ENCODE assay signal across 22 cellular contexts in genomic region chr16:85103096-85104079, GRCh38. TPM values are rescaled to one million over a fixed set of nuclear protein-coding genes. Genes with fewer than 3 reads are reported as not detected.
DNase-seq lines count a peak whose midpoint lies in the region; ATAC-seq, FAIRE-seq and TF ChIP-seq lines count a peak whose summit lies in the region.
"Had no signal": no experiment of that assay in that cellular context is flagged by ENCODE, and none has a peak within 500 bp of the region (broad histone marks: within the 10 kb centered on the region; RNA-seq: fewer than 3 reads in every experiment).

No MANE protein-coding gene starts in this region.

- no peaks in the 10 kb centered on the region for H3K27me3 ChIP-seq in CD4-positive, alpha-beta memory T cell (ENCODE audit: insufficient read depth, low read length)
- no peaks in the 10 kb centered on the region for H3K27me3 ChIP-seq in Karpas-422 (ENCODE audit: low read length)
- no peaks in the 10 kb centered on the region for H3K27me3 ChIP-seq in bronchial epithelial cell (ENCODE audit: control insufficient read depth, insufficient read depth, low read length)
- no peaks in the 10 kb centered on the region for H3K27me3 ChIP-seq in endodermal cell (ENCODE audit: control insufficient read depth, insufficient read depth, low read length, poor library complexity, severe bottlenecking)
- H3K27me3 ChIP-seq: dorsolateral prefrontal cortex, SJSA1, tibial nerve had no signal

- intact Hi-C loops in CD4-positive, alpha-beta memory T cell (cut with micrococcal nuclease) = no loop called here
- intact Hi-C loops in sciatic nerve (cut with DNase I) = no loop called here

- H3K4me3 ChIP-seq in CD4-positive, alpha-beta memory T cell (ENCODE audit: low read length in 2 of 2) = no peak overlapping the region
- no peak overlapping the region for H3K4me3 ChIP-seq in Karpas-422 (ENCODE audit: low read length)
- no peak overlapping the region for H3K4me3 ChIP-seq in bronchial epithelial cell (ENCODE audit: low read depth, low read length)
- H3K4me3 ChIP-seq in endodermal cell (ENCODE audit: low read length) = no peak overlapping the region
- H3K4me3 ChIP-seq: dorsolateral prefrontal cortex, lung, SJSA1, tibial nerve had no signal

- H3K27me3 Mint-ChIP-seq in CD4-positive, alpha-beta memory T cell = peaks cover 0 to 2% of the 10 kb centered on the region in 2 donors
- no peaks in the 10 kb centered on the region for H3K27me3 Mint-ChIP-seq in endodermal cell (ENCODE audit: insufficient read depth)
- H3K27me3 Mint-ChIP-seq: activated naive CD8-positive, alpha-beta T cell had no signal

- POLR2A ChIA-PET in CD4-positive, alpha-beta memory T cell (lab: Charles Lee; ENCODE audit: partially characterized antibody) = interaction anchor here (0.8 to 1.0 kb wide), 2 partner anchors 47 to 76 kb away, joined by 3 read pairs; no protein-coding TSS in a partner anchor

- H3K27ac Mint-ChIP-seq in CD4-positive, alpha-beta memory T cell = peak overlapping the region; percentile 25 to 93 (median 48)
- no peak overlapping the region for H3K27ac Mint-ChIP-seq in endodermal cell

- no peak overlapping the region for H3K27ac ChIP-seq in CD4-positive, alpha-beta memory T cell (ENCODE audit: low read depth, low read length)
- H3K27ac ChIP-seq in Karpas-422 (ENCODE audit: low read length) (no peak overlapping the region), endodermal cell (ENCODE audit: low read depth, low read length) (no peak overlapping the region)
- H3K27ac ChIP-seq: dorsolateral prefrontal cortex, SJSA1, tibial nerve had no signal

- peak; percentile 42 for DNase-seq in Ammon's horn (ENCODE audit: low spot score)
- no peak for DNase-seq in CD4-positive, alpha-beta memory T cell
- peak; percentile 53 for DNase-seq in Karpas-422
- DNase-seq in bronchial epithelial cell (ENCODE audit: low read depth) = no peak
- no peak for DNase-seq in endodermal cell
- no peak for DNase-seq in sciatic nerve (ENCODE audit: low spot score)
- no peak for DNase-seq in hippocampal formation (lab: John Stamatoyannopoulos, UW)
- DNase-seq: activated CD4-positive, alpha-beta T cell treated with anti-CD3 and anti-CD28 coated beads for 4 hours; activated T-cell treated with anti-CD3 and anti-CD28 coated beads, Interleukin-2, amount 50 U/mL, for 1 hour; dorsolateral prefrontal cortex; NCI-H187 treated with DMSO at 0.1 percent for 48 hours; NCI-H510A treated with DMSO at 0.1 percent for 48 hours; PC-3; T-helper 9 cell had no signal

- TF ChIP-seq CTCF in bronchial epithelial cell (IDR thresholded peaks at IDR 0.05; ENCODE audit: insufficient read depth, low read length, severe bottlenecking) = no peak
- TF ChIP-seq CTCF in endodermal cell (conservative IDR thresholded peaks at IDR 0.05) = no peak

- CTCF ChIA-PET in CD4-positive, alpha-beta memory T cell (lab: Charles Lee; ENCODE audit: partially characterized antibody) = interaction anchor here (1.1 to 3.5 kb wide), 5 partner anchors 9 to 142 kb away, joined by 3 to 26 read pairs (median 5); partner anchors contain the start of gene CIBAR2

- no peaks in the 10 kb centered on the region for H4K20me1 ChIP-seq in Karpas-422 (ENCODE audit: insufficient read depth, low read depth, low read length)

- no peaks in the 10 kb centered on the region for H3K9me3 Mint-ChIP-seq in CD4-positive, alpha-beta memory T cell
- no peaks in the 10 kb centered on the region for H3K9me3 Mint-ChIP-seq in endodermal cell

- peaks cover 20 to 56% (median 32%) of the 10 kb centered on the region in 4 donors for H3K4me1 Mint-ChIP-seq in CD4-positive, alpha-beta memory T cell
- H3K4me1 Mint-ChIP-seq in endodermal cell = peaks cover 3% of the 10 kb centered on the region

- WGBS in endodermal cell (ENCODE audit: insufficient coverage in 1 of 2, insufficient read length in 1 of 2), 2 experiments = 94 to 95% methylated on average over 15 to 23 of the region's 23 CpGs

- FAIRE-seq in bronchial epithelial cell (lab: Jason Lieb, UNC) = peak; percentile 13

- no peak overlapping the region for H3K4me2 ChIP-seq in Karpas-422 (ENCODE audit: low read depth, low read length, poor library complexity, severe bottlenecking)

- no peaks in the 10 kb centered on the region for H3K79me2 ChIP-seq in Karpas-422 (ENCODE audit: low read length)

- no peak for ATAC-seq in sciatic nerve
- ATAC-seq in HG02759 (IDR thresholded peaks at IDR 0.05; ENCODE audit: unreplicated experiment) = no peak
- ATAC-seq: PC-3 had no signal

- H3K9ac ChIP-seq in Karpas-422 (ENCODE audit: low read length) (no peak overlapping the region), endodermal cell (ENCODE audit: extremely low read depth, low read length, poor library complexity, severe bottlenecking) (no peak overlapping the region)

- peak overlapping the region in 4 of 8 donors; percentile 7 to 64 (median 28) for H3K4me3 Mint-ChIP-seq in CD4-positive, alpha-beta memory T cell
- no peak overlapping the region for H3K4me3 Mint-ChIP-seq in endodermal cell
- H3K4me3 Mint-ChIP-seq: activated naive CD8-positive, alpha-beta T cell had no signal

- no peaks in the 10 kb centered on the region for H3K36me3 ChIP-seq in CD4-positive, alpha-beta memory T cell (ENCODE audit: insufficient read depth, low read length)
- no peaks in the 10 kb centered on the region for H3K36me3 ChIP-seq in Karpas-422 (ENCODE audit: insufficient read depth, low read length)
- H3K36me3 ChIP-seq in bronchial epithelial cell (ENCODE audit: control insufficient read depth, insufficient read depth, low read length) = no peaks in the 10 kb centered on the region
- H3K36me3 ChIP-seq in endodermal cell (ENCODE audit: control insufficient read depth, insufficient read depth, low read length) = no peaks in the 10 kb centered on the region
- H3K36me3 ChIP-seq: SJSA1, tibial nerve had no signal

- no peaks in the 10 kb centered on the region for H3K9me2 ChIP-seq in Karpas-422 (replicated peaks; ENCODE audit: insufficient read depth, low read length)

- no peak overlapping the region for H2AFZ ChIP-seq in Karpas-422 (ENCODE audit: low read length)

- no peaks in the 10 kb centered on the region for H3K36me3 Mint-ChIP-seq in CD4-positive, alpha-beta memory T cell
- no peaks in the 10 kb centered on the region for H3K36me3 Mint-ChIP-seq in endodermal cell (ENCODE audit: low read depth)
- H3K36me3 Mint-ChIP-seq: activated naive CD8-positive, alpha-beta T cell had no signal

- no peaks in the 10 kb centered on the region for H3K9me3 ChIP-seq in CD4-positive, alpha-beta memory T cell (ENCODE audit: control insufficient read depth in 1 of 2, low read length in 2 of 2)
- no peaks in the 10 kb centered on the region for H3K9me3 ChIP-seq in Karpas-422 (ENCODE audit: low read length)
- H3K9me3 ChIP-seq in endodermal cell (ENCODE audit: control insufficient read depth, low read length) = no peaks in the 10 kb centered on the region
- H3K9me3 ChIP-seq: SJSA1, tibial nerve had no signal

- peaks cover 41% of the 10 kb centered on the region for H3K4me1 ChIP-seq in CD4-positive, alpha-beta memory T cell (ENCODE audit: insufficient read depth, low read length)
- H3K4me1 ChIP-seq in Karpas-422 (ENCODE audit: low read length) (peaks cover 7% of the 10 kb centered on the region; the same call in 1 of the 2 replicates), endodermal cell (ENCODE audit: control insufficient read depth, insufficient read depth, low read length) (no peaks in the 10 kb centered on the region)
- H3K4me1 ChIP-seq: SJSA1 had no signal

RNA-seq across cellular contexts. Expression of gene CIBAR2, which starts 8.9 kb away (rescaled TPM):
- total RNA-seq in CD4-positive, alpha-beta memory T cell = not detected
- not detected for polyA plus RNA-seq in CD4-positive, alpha-beta memory T cell
- total RNA-seq in Karpas-422 (2014; rRNA removed; shearing (Covaris generic); ENCODE audit: low replicate concordance) = not detected in 2 replicates
- total RNA-seq in bronchial epithelial cell (not detected in 2 replicates), endodermal cell (not detected), sciatic nerve (not detected)
- polyA plus RNA-seq in endodermal cell (2013, experiment 1 of 2) = 0.25 TPM
- not detected for polyA plus RNA-seq in endodermal cell (2013, experiment 2 of 2)
- total RNA-seq: H4, PC-3, pulmonary artery endothelial cell, tibial nerve had no signal
- polyA plus RNA-seq: esophagus had no signal

Comparison
In these comparisons a context has a peak if more than half of its experiments do, and no peak if none do; other contexts are left out.
1. DNase-seq: peak in Ammon's horn (single experiment) and Karpas-422 (single experiment); none in CD4-positive, alpha-beta memory T cell (0 of 5), bronchial epithelial cell (single experiment), endodermal cell (single experiment), sciatic nerve (single experiment) and hippocampal formation (0 of 2).